ENCODE assay signal across 8 cellular contexts in genomic region chr21:41957991-41958766, GRCh38. TPM values are rescaled to one million over a fixed set of nuclear protein-coding genes. Genes with fewer than 3 reads are reported as not detected.
DNase-seq lines count a peak whose midpoint lies in the region; ATAC-seq lines count a peak whose summit lies in the region.

No MANE protein-coding gene starts in this region.

- no peaks in the 10 kb centered on the region for H3K36me3 ChIP-seq in mesendoderm (ENCODE audit: control insufficient read depth, insufficient read depth, low read length)

- no peak overlapping the region for H3K4me3 ChIP-seq in mesendoderm (ENCODE audit: low read length)

- DNase-seq in COLO668 (lab: John Stamatoyannopoulos, UW; ENCODE audit: unreplicated experiment) (peak; percentile 28), NCI-H2107 (lab: John Stamatoyannopoulos, UW) (peak; percentile 66), dermis microvascular lymphatic vessel endothelial cell (ENCODE audit: low read depth in 2 of 2) (peak; percentile 30 to 99), mesendoderm (peak; percentile 75), immature natural killer cell (no peak), GOT3 (lab: John Stamatoyannopoulos, UW) (no peak)

- H3K18ac ChIP-seq in mesendoderm (ENCODE audit: low read length), result no peak overlapping the region

- H3K79me1 ChIP-seq in mesendoderm (ENCODE audit: low read length), result no peaks in the 10 kb centered on the region

- H3K36me3 Mint-ChIP-seq in immature natural killer cell, result peaks cover 0 to 4% (median 0%) of the 10 kb centered on the region in 3 donors

- no peak overlapping the region for H2BK120ac ChIP-seq in mesendoderm (ENCODE audit: low read depth, low read length)

- H3K79me2 ChIP-seq in mesendoderm (ENCODE audit: control insufficient read depth, insufficient read depth, low read length), result no peaks in the 10 kb centered on the region

- H3K27me3 ChIP-seq in mesendoderm (ENCODE audit: insufficient read depth, low read length, poor library complexity), result no peaks in the 10 kb centered on the region

- no peak overlapping the region for H4K5ac ChIP-seq in mesendoderm (ENCODE audit: low read length)

- H3K9me3 Mint-ChIP-seq in immature natural killer cell, result peaks cover 0 to 1% (median 0%) of the 10 kb centered on the region in 6 donors

- no peak overlapping the region for H3K9ac ChIP-seq in mesendoderm (ENCODE audit: low read length)

- H3K4me2 ChIP-seq in mesendoderm (ENCODE audit: low read length), result no peak overlapping the region

- no peaks in the 10 kb centered on the region for H3K4me1 ChIP-seq in mesendoderm (ENCODE audit: control insufficient read depth, low read depth, low read length)

- H2BK5ac ChIP-seq in mesendoderm (ENCODE audit: low read length), result no peak overlapping the region

- H3K56ac ChIP-seq in mesendoderm (ENCODE audit: low read length), result no peak overlapping the region

- H3K4ac ChIP-seq in mesendoderm (ENCODE audit: low read depth, low read length), result no peak overlapping the region

- WGBS in mesendoderm (ENCODE audit: extremely low coverage, insufficient coverage, low lambda C conversion rate), result no CpG with 5 or more reads among the region's 24 CpGs

- H3K27ac Mint-ChIP-seq in immature natural killer cell, result no peak overlapping the region

- peaks cover 6 to 9% of the 10 kb centered on the region in 2 donors for H3K4me1 Mint-ChIP-seq in immature natural killer cell

- H3K27ac ChIP-seq in mesendoderm (ENCODE audit: low read depth, low read length), result no peak overlapping the region

- no peak overlapping the region for H3K23ac ChIP-seq in mesendoderm (ENCODE audit: low read length)

- no peak overlapping the region for H2AK5ac ChIP-seq in mesendoderm (ENCODE audit: low read length)

- no peak overlapping the region for H3K4me3 Mint-ChIP-seq in immature natural killer cell

- ATAC-seq in GM18873 (IDR thresholded peaks at IDR 0.05; ENCODE audit: low FRiP score, unreplicated experiment), result no peak
- ATAC-seq in GM21528 (IDR thresholded peaks at IDR 0.05; ENCODE audit: low FRiP score, unreplicated experiment), result no peak

- no peak overlapping the region for H2BK15ac ChIP-seq in mesendoderm (replicated peaks; ENCODE audit: low read depth)

- peaks cover 7 to 11% (median 7%) of the 10 kb centered on the region in 3 donors for H3K27me3 Mint-ChIP-seq in immature natural killer cell (ENCODE audit: low read depth in 3 of 3)

- H4K8ac ChIP-seq in mesendoderm (ENCODE audit: low read depth, low read length), result no peak overlapping the region

RNA-seq across cellular contexts. Expression of gene C2CD2, which starts 4.4 kb away (rescaled TPM):
- total RNA-seq in dermis microvascular lymphatic vessel endothelial cell, result 25.5 and 33.9 TPM in 2 replicates
- polyA plus RNA-seq in mesendoderm (2013, experiment 1 of 2), result 3.0 TPM
- polyA plus RNA-seq in mesendoderm (2013, experiment 2 of 2), result 3.0 TPM
- polyA plus RNA-seq in immature natural killer cell, result 1 to 10 TPM in 2 of 3 donors, not detected in 1; 2.1 TPM

RNA-seq across cellular contexts. Expression of gene ZBTB21, which starts 52.0 kb away (rescaled TPM):
- total RNA-seq in dermis microvascular lymphatic vessel endothelial cell, result 3.0 and 4.2 TPM in 2 replicates
- 5.3 TPM for polyA plus RNA-seq in mesendoderm (2013, experiment 1 of 2)
- 5.8 TPM for polyA plus RNA-seq in mesendoderm (2013, experiment 2 of 2)
- 1 to 10 TPM; 1.3 to 4.1 (median 2.2) TPM for polyA plus RNA-seq in immature natural killer cell

Comparison
In these comparisons a context has a peak if more than half of its experiments do, and no peak if none do; other contexts are left out.
1. DNase-seq: peak in COLO668 (single experiment), NCI-H2107 (single experiment), dermis microvascular lymphatic vessel endothelial cell (2 of 2) and mesendoderm (single experiment); none in immature natural killer cell (0 of 3) and GOT3 (single experiment).